Comparison of ENCODE assay signal across 13 cellular contexts in the genomic region with DNA sequence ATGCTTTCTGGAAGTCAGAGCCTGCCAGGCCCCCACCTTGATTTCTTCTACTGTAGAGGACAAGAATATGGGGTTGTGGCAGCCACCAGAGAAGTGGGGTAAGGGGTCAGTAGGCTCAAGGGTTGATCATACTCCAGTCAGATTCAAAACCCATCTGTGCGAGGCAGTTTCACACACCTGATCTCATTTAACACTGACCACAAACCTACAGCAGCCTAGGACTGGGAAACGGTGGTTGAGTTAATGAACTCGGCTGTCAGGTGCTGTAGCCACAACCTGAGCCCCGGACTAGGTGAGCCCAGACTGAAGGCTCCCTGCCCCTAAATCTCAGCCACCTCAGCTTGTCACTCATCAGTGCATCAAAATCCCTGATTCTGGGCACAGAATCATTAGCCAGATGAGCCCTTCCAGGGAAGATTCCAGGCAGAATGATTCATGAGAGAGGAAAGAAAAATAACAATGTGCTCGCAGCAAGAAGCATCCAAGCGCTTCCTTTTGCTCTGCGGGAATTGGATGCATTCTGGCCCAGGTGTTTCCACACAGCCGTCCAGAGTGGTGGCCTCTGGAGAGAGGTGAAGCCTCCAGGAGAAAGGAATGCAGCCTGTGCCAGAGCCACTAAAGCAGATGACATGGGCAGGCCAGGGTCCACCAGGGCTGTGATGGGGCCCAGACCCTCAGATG.
DNase-seq lines count a peak whose midpoint lies in the region; ATAC-seq and TF ChIP-seq lines count a peak whose summit lies in the region.
"Had no signal": no experiment of that assay in that cellular context is flagged by ENCODE, and none has a peak within 500 bp of the region (broad histone marks: within the 10 kb centered on the region; RNA-seq: fewer than 3 reads in every experiment).

No MANE protein-coding gene starts in this region.

- H3K9me3 Mint-ChIP-seq in mesothelial cell of epicardium, result peaks cover 28% of the 10 kb centered on the region
- peaks cover 32 to 46% of the 10 kb centered on the region in 2 donors for H3K9me3 Mint-ChIP-seq in stimulated activated naive CD8-positive, alpha-beta T cell treated with anti-CD3 and anti-CD28 coated beads, Interleukin-15, amount 100 ng/mL, for 72 hours
- H3K9me3 Mint-ChIP-seq: HFFc6 had no signal

- 41 to 48% methylated on average over 7 to 8 of the region's 8 CpGs for WGBS in GM23248 (ENCODE audit: low coverage in 1 of 2, low lambda C conversion rate in 2 of 2, missing lambda C conversion rate in 2 of 2), 2 experiments

- H3K9me3 ChIP-seq in GM23248 (ENCODE audit: low read depth), result no peaks in the 10 kb centered on the region

- H3K27ac Mint-ChIP-seq in mesothelial cell of epicardium, result peak overlapping the region; percentile 8
- H3K27ac Mint-ChIP-seq in stimulated activated naive CD8-positive, alpha-beta T cell treated with anti-CD3 and anti-CD28 coated beads, Interleukin-15, amount 100 ng/mL, for 72 hours, result no peak overlapping the region
- H3K27ac Mint-ChIP-seq: HFFc6 had no signal

- no peaks in the 10 kb centered on the region for H3K9me2 ChIP-seq in GM23248 (ENCODE audit: insufficient read depth)

- H3K4me3 Mint-ChIP-seq in mesothelial cell of epicardium, result no peak overlapping the region
- H3K4me3 Mint-ChIP-seq in stimulated activated naive CD8-positive, alpha-beta T cell treated with anti-CD3 and anti-CD28 coated beads, Interleukin-15, amount 100 ng/mL, for 72 hours, result no peak overlapping the region
- H3K4me3 Mint-ChIP-seq: HFFc6, neural crest cell had no signal

- no peak overlapping the region for H3K4me3 ChIP-seq in GM23248
- H3K4me3 ChIP-seq: hepatocyte, tibial nerve had no signal

- peaks cover 36% of the 10 kb centered on the region for H3K36me3 Mint-ChIP-seq in mesothelial cell of epicardium

- no peak for TF ChIP-seq CTCF in mesothelial cell of epicardium (IDR thresholded peaks at IDR 0.05; ENCODE audit: unreplicated experiment)

- H3K27me3 ChIP-seq in GM23248 (replicated peaks; ENCODE audit: insufficient read depth), result no peaks in the 10 kb centered on the region
- H3K27me3 ChIP-seq: hepatocyte, tibial nerve had no signal

- in situ Hi-C loops in GM23248 (cut with MboI), result no loop called here

- H3K9ac ChIP-seq in GM23248, result no peak overlapping the region

- no peak overlapping the region for H2AFZ ChIP-seq in GM23248
- H2AFZ ChIP-seq: hepatocyte had no signal

- no peaks in the 10 kb centered on the region for H3K79me2 ChIP-seq in GM23248 (ENCODE audit: insufficient read depth)
- H3K79me2 ChIP-seq: hepatocyte had no signal

- no peaks in the 10 kb centered on the region for H3K4me1 ChIP-seq in GM23248 (ENCODE audit: insufficient read depth)

- H4K20me1 ChIP-seq in GM23248 (ENCODE audit: insufficient read depth), result no peaks in the 10 kb centered on the region

- no peaks in the 10 kb centered on the region for H3K27me3 Mint-ChIP-seq in mesothelial cell of epicardium (ENCODE audit: low read depth)
- no peaks in the 10 kb centered on the region for H3K27me3 Mint-ChIP-seq in stimulated activated naive CD8-positive, alpha-beta T cell treated with anti-CD3 and anti-CD28 coated beads, Interleukin-15, amount 100 ng/mL, for 72 hours

- DNase-seq in GM23248 (peak; percentile 8), mesothelial cell of epicardium (ENCODE audit: low spot score in 2 of 2, unreplicated experiment in 2 of 2) (no peak), NOMO-1 treated with dmso at 0.1 percent for 144 hours (lab: John Stamatoyannopoulos, UW; ENCODE audit: unreplicated experiment) (no peak), Kasumi-1 (lab: John Stamatoyannopoulos, UW) (no peak)
- DNase-seq in stimulated activated naive CD8-positive, alpha-beta T cell treated with anti-CD3 and anti-CD28 coated beads, Interleukin-15, amount 100 ng/mL, for 72 hours, result no peak
- DNase-seq: HFFc6, NCI-H146 had no signal

- ATAC-seq in GM18867 (IDR thresholded peaks at IDR 0.05; ENCODE audit: unreplicated experiment), result peak; percentile 78
- peak; percentile 59 for ATAC-seq in HG03565 (IDR thresholded peaks at IDR 0.05; ENCODE audit: unreplicated experiment)
- ATAC-seq in HG02840 (IDR thresholded peaks at IDR 0.05; ENCODE audit: low FRiP score, unreplicated experiment), result no peak
- ATAC-seq in stimulated activated naive CD8-positive, alpha-beta T cell treated with anti-CD3 and anti-CD28 coated beads, Interleukin-15, amount 100 ng/mL, for 72 hours, result no peak

- H3K4me1 Mint-ChIP-seq in mesothelial cell of epicardium, result peaks cover 36% of the 10 kb centered on the region
- no peaks in the 10 kb centered on the region for H3K4me1 Mint-ChIP-seq in stimulated activated naive CD8-positive, alpha-beta T cell treated with anti-CD3 and anti-CD28 coated beads, Interleukin-15, amount 100 ng/mL, for 72 hours

- no peaks in the 10 kb centered on the region for H3K36me3 ChIP-seq in GM23248 (ENCODE audit: low read depth)

- no peak overlapping the region for H3K27ac ChIP-seq in GM23248
- H3K27ac ChIP-seq: hepatocyte, tibial nerve had no signal

- H3F3A ChIP-seq in GM23248 (ENCODE audit: insufficient read depth), result no peaks in the 10 kb centered on the region

- H3K4me2 ChIP-seq in GM23248 (ENCODE audit: unreplicated experiment), result no peak overlapping the region
- H3K4me2 ChIP-seq: hepatocyte had no signal

Comparison
In these comparisons a context has a peak if more than half of its experiments do, and no peak if none do; other contexts are left out.
1. ATAC-seq: peak in GM18867 (single experiment) and HG03565 (single experiment); none in HG02840 (single experiment) and stimulated activated naive CD8-positive, alpha-beta T cell treated with anti-CD3 and anti-CD28 coated beads, Interleukin-15, amount 100 ng/mL, for 72 hours (single experiment).